Comparison of ENCODE assay signal across 8 cellular contexts in the genomic region with DNA sequence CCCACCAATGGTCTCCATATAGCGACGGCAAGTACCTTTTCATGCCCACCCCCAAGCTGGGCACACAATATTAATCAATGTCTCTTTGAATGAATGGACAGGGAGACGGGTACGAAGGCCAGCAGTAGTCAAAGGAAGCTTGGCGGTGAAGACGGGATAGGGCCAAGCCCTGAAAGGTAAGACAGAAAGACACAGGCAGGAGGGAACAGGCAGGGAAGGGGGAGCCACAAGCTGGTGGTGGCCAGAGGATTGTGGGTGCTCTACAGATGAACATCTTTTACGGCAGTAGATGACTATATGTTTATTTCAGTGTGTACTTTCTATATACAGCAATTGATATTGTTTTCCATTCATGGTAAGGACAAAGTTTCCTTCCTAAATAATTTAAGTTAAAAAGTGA.
A peak's percentile ranks its signal among the peaks of the same experiment; 100 is the strongest.
DNase-seq lines count a peak whose midpoint lies in the region; ATAC-seq and TF ChIP-seq lines count a peak whose summit lies in the region.

No MANE protein-coding gene starts in this region.

- H3F3A ChIP-seq in DOHH2 (ENCODE audit: control insufficient read depth, insufficient read depth) = no peaks in the 10 kb centered on the region

- TF ChIP-seq CTCF in DOHH2 (IDR thresholded peaks at IDR 0.05; ENCODE audit: low read depth, low read length, poor library complexity, severe bottlenecking) (no peak), NB4 (IDR thresholded peaks at IDR 0.05; ENCODE audit: low read depth, low read length) (no peak)

- H4K20me1 ChIP-seq in DOHH2 (ENCODE audit: control insufficient read depth, insufficient read depth, low read depth, low read length) = peaks cover 55% of the 10 kb centered on the region

- H3K9me3 ChIP-seq in DOHH2 (ENCODE audit: control insufficient read depth, insufficient read depth, low read length) = no peaks in the 10 kb centered on the region

- peaks cover 32% of the 10 kb centered on the region for H3K36me3 ChIP-seq in DOHH2 (ENCODE audit: control insufficient read depth, low read length)
- H3K36me3 ChIP-seq in rectal smooth muscle tissue (ENCODE audit: control insufficient read depth, insufficient read depth, low read length) = no peaks in the 10 kb centered on the region

- no peak for TF ChIP-seq POLR2A in NB4 (IDR thresholded peaks at IDR 0.05; ENCODE audit: extremely low read depth, insufficient read length)

- H3K4me1 ChIP-seq in DOHH2 (ENCODE audit: control insufficient read depth, low read length) (peaks cover 33% of the 10 kb centered on the region), rectal smooth muscle tissue (ENCODE audit: control insufficient read depth, insufficient read depth, low read length) (peaks cover 20% of the 10 kb centered on the region)

- no peaks in the 10 kb centered on the region for H3K9me2 ChIP-seq in DOHH2 (replicated peaks; ENCODE audit: control insufficient read depth, low read length)

- H3K27ac ChIP-seq in DOHH2 (ENCODE audit: low read depth, low read length) = no peak overlapping the region
- peak overlapping the region; percentile 85 for H3K27ac ChIP-seq in epithelial cell of prostate
- peak overlapping the region; percentile 45 for H3K27ac ChIP-seq in rectal smooth muscle tissue (ENCODE audit: low read depth, low read length)

- peak overlapping the region; percentile 44 for H3K4me2 ChIP-seq in DOHH2 (ENCODE audit: low read length)

- H3K79me2 ChIP-seq in DOHH2 (ENCODE audit: control insufficient read depth, low read length) = peaks cover 93% of the 10 kb centered on the region

- H3K9ac ChIP-seq in rectal smooth muscle tissue (ENCODE audit: low read length) = no peak overlapping the region

- H3K4me3 ChIP-seq in DOHH2 (ENCODE audit: low read length) (no peak overlapping the region), NB4 (ENCODE audit: low read depth, low read length) (peak overlapping the region; percentile 21), rectal smooth muscle tissue (ENCODE audit: low read length) (peak overlapping the region; percentile 17)

- ATAC-seq in GM18511 (IDR thresholded peaks at IDR 0.05; ENCODE audit: unreplicated experiment) (no peak), HG03139 (IDR thresholded peaks at IDR 0.05; ENCODE audit: unreplicated experiment) (no peak)

- DNase-seq in NB4 (ENCODE audit: low read depth) = no peak
- no peak for DNase-seq in epithelial cell of prostate (ENCODE audit: low read depth, low spot score)
- no peak for DNase-seq in glomerular visceral epithelial cell (ENCODE audit: extremely low spot score)
- no peak for DNase-seq in NCI-H226

- no peaks in the 10 kb centered on the region for H3K27me3 ChIP-seq in DOHH2 (ENCODE audit: control insufficient read depth, low read length)
- H3K27me3 ChIP-seq in rectal smooth muscle tissue (ENCODE audit: control insufficient read depth, insufficient read depth, low read length) = no peaks in the 10 kb centered on the region
